1 cellular context compared by ENCODE assay signal in the genomic region with DNA sequence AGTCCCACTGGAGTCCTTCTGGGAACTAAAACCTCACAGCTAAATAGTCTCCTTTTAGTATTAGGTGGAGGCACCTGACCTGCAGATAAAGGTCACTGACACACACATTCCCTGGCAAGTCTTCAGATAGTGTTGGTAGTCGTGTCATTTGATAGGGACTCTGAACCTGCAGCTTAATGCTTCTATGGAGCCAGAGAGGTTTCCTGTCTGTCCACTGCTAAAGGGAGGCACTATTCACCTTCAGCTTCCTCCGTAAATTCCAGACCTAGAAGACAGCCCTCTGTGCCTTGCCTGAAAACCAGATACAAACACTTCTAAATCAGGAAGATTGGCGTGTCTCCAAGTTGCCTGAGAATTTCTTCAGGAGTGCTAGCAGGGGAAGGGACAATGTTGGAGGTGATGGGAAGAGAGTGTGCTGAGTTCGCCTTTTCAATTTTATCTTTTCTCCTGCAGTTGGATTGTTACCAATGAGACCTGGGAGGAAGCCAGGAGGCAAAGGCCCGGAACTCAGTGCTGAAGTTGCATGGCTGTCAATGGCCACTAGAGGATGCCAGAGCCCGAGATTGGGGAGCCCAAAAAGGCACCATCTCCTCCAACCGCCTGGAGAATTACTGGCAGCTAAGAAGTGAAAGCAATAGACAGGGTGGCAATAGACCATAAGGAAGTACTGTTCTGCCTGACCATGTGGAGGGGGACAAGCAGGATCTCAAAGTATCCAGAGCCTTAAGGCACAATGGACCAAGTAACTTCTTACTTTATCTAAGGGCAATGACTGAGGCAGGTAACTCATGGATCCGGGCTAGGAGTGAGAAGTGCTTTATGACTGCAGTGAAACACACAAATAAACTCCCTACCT.
TF ChIP-seq lines count a peak whose summit lies in the region.

No MANE protein-coding gene starts in this region.

TF ChIP-seq in GM12878, 131 proteins besides CTCF, POLR2A, EP300 and RAD21 (continued from another document and continues in another):
- TF ChIP-seq, protein P1, sequence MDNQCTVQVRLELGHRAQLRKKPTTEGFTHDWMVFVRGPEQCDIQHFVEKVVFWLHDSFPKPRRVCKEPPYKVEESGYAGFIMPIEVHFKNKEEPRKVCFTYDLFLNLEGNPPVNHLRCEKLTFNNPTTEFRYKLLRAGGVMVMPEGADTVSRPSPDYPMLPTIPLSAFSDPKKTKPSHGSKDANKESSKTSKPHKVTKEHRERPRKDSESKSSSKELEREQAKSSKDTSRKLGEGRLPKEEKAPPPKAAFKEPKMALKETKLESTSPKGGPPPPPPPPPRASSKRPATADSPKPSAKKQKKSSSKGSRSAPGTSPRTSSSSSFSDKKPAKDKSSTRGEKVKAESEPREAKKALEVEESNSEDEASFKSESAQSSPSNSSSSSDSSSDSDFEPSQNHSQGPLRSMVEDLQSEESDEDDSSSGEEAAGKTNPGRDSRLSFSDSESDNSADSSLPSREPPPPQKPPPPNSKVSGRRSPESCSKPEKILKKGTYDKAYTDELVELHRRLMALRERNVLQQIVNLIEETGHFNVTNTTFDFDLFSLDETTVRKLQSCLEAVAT (IDR thresholded peaks at IDR 0.05), result 0 out of 2 replicates have a peak, but pooled peaks have one; percentile 21
- TF ChIP-seq, protein P2, sequence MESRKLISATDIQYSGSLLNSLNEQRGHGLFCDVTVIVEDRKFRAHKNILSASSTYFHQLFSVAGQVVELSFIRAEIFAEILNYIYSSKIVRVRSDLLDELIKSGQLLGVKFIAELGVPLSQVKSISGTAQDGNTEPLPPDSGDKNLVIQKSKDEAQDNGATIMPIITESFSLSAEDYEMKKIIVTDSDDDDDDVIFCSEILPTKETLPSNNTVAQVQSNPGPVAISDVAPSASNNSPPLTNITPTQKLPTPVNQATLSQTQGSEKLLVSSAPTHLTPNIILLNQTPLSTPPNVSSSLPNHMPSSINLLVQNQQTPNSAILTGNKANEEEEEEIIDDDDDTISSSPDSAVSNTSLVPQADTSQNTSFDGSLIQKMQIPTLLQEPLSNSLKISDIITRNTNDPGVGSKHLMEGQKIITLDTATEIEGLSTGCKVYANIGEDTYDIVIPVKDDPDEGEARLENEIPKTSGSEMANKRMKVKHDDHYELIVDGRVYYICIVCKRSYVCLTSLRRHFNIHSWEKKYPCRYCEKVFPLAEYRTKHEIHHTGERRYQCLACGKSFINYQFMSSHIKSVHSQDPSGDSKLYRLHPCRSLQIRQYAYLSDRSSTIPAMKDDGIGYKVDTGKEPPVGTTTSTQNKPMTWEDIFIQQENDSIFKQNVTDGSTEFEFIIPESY (IDR thresholded peaks at IDR 0.05), result no peak
- TF ChIP-seq, protein P3, sequence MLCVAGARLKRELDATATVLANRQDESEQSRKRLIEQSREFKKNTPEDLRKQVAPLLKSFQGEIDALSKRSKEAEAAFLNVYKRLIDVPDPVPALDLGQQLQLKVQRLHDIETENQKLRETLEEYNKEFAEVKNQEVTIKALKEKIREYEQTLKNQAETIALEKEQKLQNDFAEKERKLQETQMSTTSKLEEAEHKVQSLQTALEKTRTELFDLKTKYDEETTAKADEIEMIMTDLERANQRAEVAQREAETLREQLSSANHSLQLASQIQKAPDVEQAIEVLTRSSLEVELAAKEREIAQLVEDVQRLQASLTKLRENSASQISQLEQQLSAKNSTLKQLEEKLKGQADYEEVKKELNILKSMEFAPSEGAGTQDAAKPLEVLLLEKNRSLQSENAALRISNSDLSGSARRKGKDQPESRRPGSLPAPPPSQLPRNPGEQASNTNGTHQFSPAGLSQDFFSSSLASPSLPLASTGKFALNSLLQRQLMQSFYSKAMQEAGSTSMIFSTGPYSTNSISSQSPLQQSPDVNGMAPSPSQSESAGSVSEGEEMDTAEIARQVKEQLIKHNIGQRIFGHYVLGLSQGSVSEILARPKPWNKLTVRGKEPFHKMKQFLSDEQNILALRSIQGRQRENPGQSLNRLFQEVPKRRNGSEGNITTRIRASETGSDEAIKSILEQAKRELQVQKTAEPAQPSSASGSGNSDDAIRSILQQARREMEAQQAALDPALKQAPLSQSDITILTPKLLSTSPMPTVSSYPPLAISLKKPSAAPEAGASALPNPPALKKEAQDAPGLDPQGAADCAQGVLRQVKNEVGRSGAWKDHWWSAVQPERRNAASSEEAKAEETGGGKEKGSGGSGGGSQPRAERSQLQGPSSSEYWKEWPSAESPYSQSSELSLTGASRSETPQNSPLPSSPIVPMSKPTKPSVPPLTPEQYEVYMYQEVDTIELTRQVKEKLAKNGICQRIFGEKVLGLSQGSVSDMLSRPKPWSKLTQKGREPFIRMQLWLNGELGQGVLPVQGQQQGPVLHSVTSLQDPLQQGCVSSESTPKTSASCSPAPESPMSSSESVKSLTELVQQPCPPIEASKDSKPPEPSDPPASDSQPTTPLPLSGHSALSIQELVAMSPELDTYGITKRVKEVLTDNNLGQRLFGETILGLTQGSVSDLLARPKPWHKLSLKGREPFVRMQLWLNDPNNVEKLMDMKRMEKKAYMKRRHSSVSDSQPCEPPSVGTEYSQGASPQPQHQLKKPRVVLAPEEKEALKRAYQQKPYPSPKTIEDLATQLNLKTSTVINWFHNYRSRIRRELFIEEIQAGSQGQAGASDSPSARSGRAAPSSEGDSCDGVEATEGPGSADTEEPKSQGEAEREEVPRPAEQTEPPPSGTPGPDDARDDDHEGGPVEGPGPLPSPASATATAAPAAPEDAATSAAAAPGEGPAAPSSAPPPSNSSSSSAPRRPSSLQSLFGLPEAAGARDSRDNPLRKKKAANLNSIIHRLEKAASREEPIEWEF (IDR thresholded peaks at IDR 0.05; ENCODE audit: insufficient replicate concordance, low read depth, low read length), result no peak
- TF ChIP-seq NR2C2 (IDR thresholded peaks at IDR 0.05; ENCODE audit: borderline replicate concordance, control insufficient read depth, insufficient read length, low read depth), result no peak
- TF ChIP-seq MTA2 (IDR thresholded peaks at IDR 0.05; ENCODE audit: low read depth), result no peak
- TF ChIP-seq, protein P4, sequence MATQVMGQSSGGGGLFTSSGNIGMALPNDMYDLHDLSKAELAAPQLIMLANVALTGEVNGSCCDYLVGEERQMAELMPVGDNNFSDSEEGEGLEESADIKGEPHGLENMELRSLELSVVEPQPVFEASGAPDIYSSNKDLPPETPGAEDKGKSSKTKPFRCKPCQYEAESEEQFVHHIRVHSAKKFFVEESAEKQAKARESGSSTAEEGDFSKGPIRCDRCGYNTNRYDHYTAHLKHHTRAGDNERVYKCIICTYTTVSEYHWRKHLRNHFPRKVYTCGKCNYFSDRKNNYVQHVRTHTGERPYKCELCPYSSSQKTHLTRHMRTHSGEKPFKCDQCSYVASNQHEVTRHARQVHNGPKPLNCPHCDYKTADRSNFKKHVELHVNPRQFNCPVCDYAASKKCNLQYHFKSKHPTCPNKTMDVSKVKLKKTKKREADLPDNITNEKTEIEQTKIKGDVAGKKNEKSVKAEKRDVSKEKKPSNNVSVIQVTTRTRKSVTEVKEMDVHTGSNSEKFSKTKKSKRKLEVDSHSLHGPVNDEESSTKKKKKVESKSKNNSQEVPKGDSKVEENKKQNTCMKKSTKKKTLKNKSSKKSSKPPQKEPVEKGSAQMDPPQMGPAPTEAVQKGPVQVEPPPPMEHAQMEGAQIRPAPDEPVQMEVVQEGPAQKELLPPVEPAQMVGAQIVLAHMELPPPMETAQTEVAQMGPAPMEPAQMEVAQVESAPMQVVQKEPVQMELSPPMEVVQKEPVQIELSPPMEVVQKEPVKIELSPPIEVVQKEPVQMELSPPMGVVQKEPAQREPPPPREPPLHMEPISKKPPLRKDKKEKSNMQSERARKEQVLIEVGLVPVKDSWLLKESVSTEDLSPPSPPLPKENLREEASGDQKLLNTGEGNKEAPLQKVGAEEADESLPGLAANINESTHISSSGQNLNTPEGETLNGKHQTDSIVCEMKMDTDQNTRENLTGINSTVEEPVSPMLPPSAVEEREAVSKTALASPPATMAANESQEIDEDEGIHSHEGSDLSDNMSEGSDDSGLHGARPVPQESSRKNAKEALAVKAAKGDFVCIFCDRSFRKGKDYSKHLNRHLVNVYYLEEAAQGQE (IDR thresholded peaks at IDR 0.05; ENCODE audit: low read depth, low read length), result no peak
- TF ChIP-seq SREBF1 (IDR thresholded peaks at IDR 0.05; ENCODE audit: low read length), result no peak
- no peak for TF ChIP-seq STAT1 (conservative IDR thresholded peaks at IDR 0.05)
- TF ChIP-seq, protein P5, sequence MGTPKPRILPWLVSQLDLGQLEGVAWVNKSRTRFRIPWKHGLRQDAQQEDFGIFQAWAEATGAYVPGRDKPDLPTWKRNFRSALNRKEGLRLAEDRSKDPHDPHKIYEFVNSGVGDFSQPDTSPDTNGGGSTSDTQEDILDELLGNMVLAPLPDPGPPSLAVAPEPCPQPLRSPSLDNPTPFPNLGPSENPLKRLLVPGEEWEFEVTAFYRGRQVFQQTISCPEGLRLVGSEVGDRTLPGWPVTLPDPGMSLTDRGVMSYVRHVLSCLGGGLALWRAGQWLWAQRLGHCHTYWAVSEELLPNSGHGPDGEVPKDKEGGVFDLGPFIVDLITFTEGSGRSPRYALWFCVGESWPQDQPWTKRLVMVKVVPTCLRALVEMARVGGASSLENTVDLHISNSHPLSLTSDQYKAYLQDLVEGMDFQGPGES (IDR thresholded peaks at IDR 0.05), result no peak
- TF ChIP-seq, protein P6, sequence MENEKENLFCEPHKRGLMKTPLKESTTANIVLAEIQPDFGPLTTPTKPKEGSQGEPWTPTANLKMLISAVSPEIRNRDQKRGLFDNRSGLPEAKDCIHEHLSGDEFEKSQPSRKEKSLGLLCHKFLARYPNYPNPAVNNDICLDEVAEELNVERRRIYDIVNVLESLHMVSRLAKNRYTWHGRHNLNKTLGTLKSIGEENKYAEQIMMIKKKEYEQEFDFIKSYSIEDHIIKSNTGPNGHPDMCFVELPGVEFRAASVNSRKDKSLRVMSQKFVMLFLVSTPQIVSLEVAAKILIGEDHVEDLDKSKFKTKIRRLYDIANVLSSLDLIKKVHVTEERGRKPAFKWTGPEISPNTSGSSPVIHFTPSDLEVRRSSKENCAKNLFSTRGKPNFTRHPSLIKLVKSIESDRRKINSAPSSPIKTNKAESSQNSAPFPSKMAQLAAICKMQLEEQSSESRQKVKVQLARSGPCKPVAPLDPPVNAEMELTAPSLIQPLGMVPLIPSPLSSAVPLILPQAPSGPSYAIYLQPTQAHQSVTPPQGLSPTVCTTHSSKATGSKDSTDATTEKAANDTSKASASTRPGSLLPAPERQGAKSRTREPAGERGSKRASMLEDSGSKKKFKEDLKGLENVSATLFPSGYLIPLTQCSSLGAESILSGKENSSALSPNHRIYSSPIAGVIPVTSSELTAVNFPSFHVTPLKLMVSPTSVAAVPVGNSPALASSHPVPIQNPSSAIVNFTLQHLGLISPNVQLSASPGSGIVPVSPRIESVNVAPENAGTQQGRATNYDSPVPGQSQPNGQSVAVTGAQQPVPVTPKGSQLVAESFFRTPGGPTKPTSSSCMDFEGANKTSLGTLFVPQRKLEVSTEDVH (IDR thresholded peaks at IDR 0.05; ENCODE audit: low read depth, partially characterized antibody), result no peak
- TF ChIP-seq YBX1 (IDR thresholded peaks at IDR 0.05), result no peak
- peak; percentile 64; the same call in 1 of the 2 replicates for TF ChIP-seq SMARCA5 (IDR thresholded peaks at IDR 0.05)
- TF ChIP-seq NFYA (IDR thresholded peaks at IDR 0.05; ENCODE audit: borderline replicate concordance, low read depth, low read length), result no peak
- TF ChIP-seq RUNX3 (IDR thresholded peaks at IDR 0.05; ENCODE audit: low read length), result peak; percentile 34; the same call in 1 of the 2 replicates
- no peak for TF ChIP-seq ZZZ3 (IDR thresholded peaks at IDR 0.05; ENCODE audit: control insufficient read depth, insufficient read length, low read depth)
- TF ChIP-seq, protein P7, sequence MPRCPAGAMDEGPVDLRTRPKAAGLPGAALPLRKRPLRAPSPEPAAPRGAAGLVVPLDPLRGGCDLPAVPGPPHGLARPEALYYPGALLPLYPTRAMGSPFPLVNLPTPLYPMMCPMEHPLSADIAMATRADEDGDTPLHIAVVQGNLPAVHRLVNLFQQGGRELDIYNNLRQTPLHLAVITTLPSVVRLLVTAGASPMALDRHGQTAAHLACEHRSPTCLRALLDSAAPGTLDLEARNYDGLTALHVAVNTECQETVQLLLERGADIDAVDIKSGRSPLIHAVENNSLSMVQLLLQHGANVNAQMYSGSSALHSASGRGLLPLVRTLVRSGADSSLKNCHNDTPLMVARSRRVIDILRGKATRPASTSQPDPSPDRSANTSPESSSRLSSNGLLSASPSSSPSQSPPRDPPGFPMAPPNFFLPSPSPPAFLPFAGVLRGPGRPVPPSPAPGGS (IDR thresholded peaks at IDR 0.05; ENCODE audit: borderline replicate concordance, insufficient read depth, low read depth, low read length, poor library complexity, severe bottlenecking), result no peak
- TF ChIP-seq FOXM1 (IDR thresholded peaks at IDR 0.05; ENCODE audit: low read depth, low read length), result no peak
- TF ChIP-seq CEBPB (IDR thresholded peaks at IDR 0.05; ENCODE audit: borderline replicate concordance in 1 of 2, low read depth in 2 of 2, low read length in 2 of 2), result no peak
- no peak for TF ChIP-seq FOXK2 (IDR thresholded peaks at IDR 0.05)
- 0 out of 2 replicates have a peak, but pooled peaks have one; percentile 50 for TF ChIP-seq ZNF207 (IDR thresholded peaks at IDR 0.05; ENCODE audit: borderline replicate concordance)
- no peak for TF ChIP-seq BMI1 (IDR thresholded peaks at IDR 0.05; ENCODE audit: borderline replicate concordance)
- TF ChIP-seq, protein P8, sequence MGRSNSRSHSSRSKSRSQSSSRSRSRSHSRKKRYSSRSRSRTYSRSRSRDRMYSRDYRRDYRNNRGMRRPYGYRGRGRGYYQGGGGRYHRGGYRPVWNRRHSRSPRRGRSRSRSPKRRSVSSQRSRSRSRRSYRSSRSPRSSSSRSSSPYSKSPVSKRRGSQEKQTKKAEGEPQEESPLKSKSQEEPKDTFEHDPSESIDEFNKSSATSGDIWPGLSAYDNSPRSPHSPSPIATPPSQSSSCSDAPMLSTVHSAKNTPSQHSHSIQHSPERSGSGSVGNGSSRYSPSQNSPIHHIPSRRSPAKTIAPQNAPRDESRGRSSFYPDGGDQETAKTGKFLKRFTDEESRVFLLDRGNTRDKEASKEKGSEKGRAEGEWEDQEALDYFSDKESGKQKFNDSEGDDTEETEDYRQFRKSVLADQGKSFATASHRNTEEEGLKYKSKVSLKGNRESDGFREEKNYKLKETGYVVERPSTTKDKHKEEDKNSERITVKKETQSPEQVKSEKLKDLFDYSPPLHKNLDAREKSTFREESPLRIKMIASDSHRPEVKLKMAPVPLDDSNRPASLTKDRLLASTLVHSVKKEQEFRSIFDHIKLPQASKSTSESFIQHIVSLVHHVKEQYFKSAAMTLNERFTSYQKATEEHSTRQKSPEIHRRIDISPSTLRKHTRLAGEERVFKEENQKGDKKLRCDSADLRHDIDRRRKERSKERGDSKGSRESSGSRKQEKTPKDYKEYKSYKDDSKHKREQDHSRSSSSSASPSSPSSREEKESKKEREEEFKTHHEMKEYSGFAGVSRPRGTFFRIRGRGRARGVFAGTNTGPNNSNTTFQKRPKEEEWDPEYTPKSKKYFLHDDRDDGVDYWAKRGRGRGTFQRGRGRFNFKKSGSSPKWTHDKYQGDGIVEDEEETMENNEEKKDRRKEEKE (IDR thresholded peaks at IDR 0.05), result no peak
- no peak for TF ChIP-seq WRNIP1 (IDR thresholded peaks at IDR 0.05; ENCODE audit: borderline replicate concordance, low read depth, low read length)
